Comparison of ENCODE assay signal across 8 cellular contexts in genomic region chr18:56252456-56252855, GRCh38.
"Had no signal": no experiment of that assay in that cellular context is flagged by ENCODE, and none has a peak within 500 bp of the region (broad histone marks: within the 10 kb centered on the region; RNA-seq: fewer than 3 reads in every experiment).

No MANE protein-coding gene starts in this region.

- H3K4me2 ChIP-seq: GM23338 had no signal

- H3K4me3 ChIP-seq: GM23338, K562 had no signal

- DNase-seq: H9, HCEC 1CT, HFFc6, KG1 had no signal

- H3K27ac ChIP-seq: HL-60 had no signal

- ATAC-seq: GM23338, HepG2, K562 had no signal
